8 cellular contexts compared by ENCODE assay signal in genomic region chr6:45420083-45420908, GRCh38. TPM values are rescaled to one million over a fixed set of nuclear protein-coding genes. Genes with fewer than 3 reads are reported as not detected.
A peak's percentile ranks its signal among the peaks of the same experiment; 100 is the strongest.
DNase-seq lines count a peak whose midpoint lies in the region; ATAC-seq and TF ChIP-seq lines count a peak whose summit lies in the region.

No MANE protein-coding gene starts in this region.

- H3K9me3 ChIP-seq in ES-I3 (ENCODE audit: control insufficient read depth, insufficient read depth, low read length), result no peaks in the 10 kb centered on the region
- H3K9me3 ChIP-seq in gastroesophageal sphincter, result no peaks in the 10 kb centered on the region

- peaks cover 98% of the 10 kb centered on the region for H3K27me3 ChIP-seq in gastroesophageal sphincter

- H3K4me3 ChIP-seq in astrocyte of the cerebellum (ENCODE audit: low read depth, low read length), result peak overlapping the region; percentile 92
- peak overlapping the region in 1 of 2 donors; percentile 61 for H3K4me3 ChIP-seq in gastroesophageal sphincter

- no peak for TF ChIP-seq CTCF in astrocyte of the cerebellum (IDR thresholded peaks at IDR 0.05; ENCODE audit: low read depth, low read length, missing control alignments)
- TF ChIP-seq CTCF in gastroesophageal sphincter (IDR thresholded peaks at IDR 0.05), result no peak

- no peak overlapping the region for H3K27ac ChIP-seq in gastroesophageal sphincter

- 12 to 13% methylated on average over 22 to 24 of the region's 40 CpGs for WGBS in gastroesophageal sphincter (ENCODE audit: low coverage in 1 of 2), 2 donors

- no peak for TF ChIP-seq POLR2A in gastroesophageal sphincter (IDR thresholded peaks at IDR 0.05)

- DNase-seq in RPMI7951 (ENCODE audit: low read depth), result peak; percentile 63
- DNase-seq in astrocyte of the cerebellum (ENCODE audit: low read depth), result peak; percentile 91
- DNase-seq in left kidney (ENCODE audit: low read depth, low spot score), result peak; percentile 36
- peak; percentile 60 to 64 for DNase-seq in stimulated activated CD8-positive, alpha-beta memory T cell treated with anti-CD3 and anti-CD28 coated beads, Interleukin-15, amount 100 ng/mL, for 48 hours (ENCODE audit: low read depth in 2 of 2)
- no peak for DNase-seq in NCI-H2171 (lab: John Stamatoyannopoulos, UW)
- DNase-seq in GF-D8 (lab: John Stamatoyannopoulos, UW), result no peak

- in situ Hi-C loops in astrocyte of the cerebellum (cut with HindIII; ENCODE audit: low sequenced_read_pairs), result no loop called here

- TF ChIP-seq EP300 in gastroesophageal sphincter (IDR thresholded peaks at IDR 0.05), result no peak

- no peak for ATAC-seq in gastroesophageal sphincter

- H3K36me3 ChIP-seq in ES-I3 (ENCODE audit: insufficient read depth, low read length) (no peaks in the 10 kb centered on the region), gastroesophageal sphincter (no peaks in the 10 kb centered on the region)

- H3K4me1 ChIP-seq in ES-I3 (ENCODE audit: insufficient read depth, low read length), result peaks cover 3% of the 10 kb centered on the region; the same call in 1 of the 2 replicates
- H3K4me1 ChIP-seq in gastroesophageal sphincter, result peaks cover 2 to 51% (median 21%) of the 10 kb centered on the region in 3 donors

- peak overlapping the region; percentile 79; the same call in 1 of the 2 replicates for H3K9ac ChIP-seq in ES-I3 (ENCODE audit: low read depth, low read length)

RNA-seq across cellular contexts. Expression of gene SUPT3H, which starts 42.6 kb away (rescaled TPM):
- 7.7 and 9.7 TPM in 2 replicates for total RNA-seq in RPMI7951 (2014; rRNA removed; shearing (Covaris generic))
- 10 to 100 TPM in 1 of 4 donors, 1 to 10 TPM in 3; 3.6 to 13.1 (median 7.6) TPM for total RNA-seq in gastroesophageal sphincter

Comparison
In these comparisons a context has a peak if more than half of its experiments do, and no peak if none do; other contexts are left out.
1. DNase-seq: peak in RPMI7951 (single experiment), astrocyte of the cerebellum (single experiment), left kidney (single experiment) and stimulated activated CD8-positive, alpha-beta memory T cell treated with anti-CD3 and anti-CD28 coated beads, Interleukin-15, amount 100 ng/mL, for 48 hours (2 of 2); none in NCI-H2171 (single experiment) and GF-D8 (single experiment).